ENCODE assay signal across 8 cellular contexts in genomic region chr9:92325269-92325990, GRCh38. TPM values are rescaled to one million over a fixed set of nuclear protein-coding genes. Genes with fewer than 3 reads are reported as not detected.
DNase-seq lines count a peak whose midpoint lies in the region; ATAC-seq, FAIRE-seq and TF ChIP-seq lines count a peak whose summit lies in the region.

Gene CENPP (plus strand): TSS chr9:92325953.
Gene NOL8 (minus strand): TSS chr9:92325350. CDS start chr9:92324161, 1,189 bp downstream.

- H3K36me3 Mint-ChIP-seq in brain = peaks cover 13% of the 10 kb centered on the region

- DNase-seq in A549 (ENCODE audit: low read depth in 1 of 2, low spot score in 1 of 2) (peak; percentile 89 to 91), NCI-H2107 treated with DMSO at 0.1 percent for 48 hours (lab: John Stamatoyannopoulos, UW; ENCODE audit: unreplicated experiment) (peak; percentile 85), UCSD-AML1 (lab: John Stamatoyannopoulos, UW; ENCODE audit: unreplicated experiment) (peak; percentile 91), iPS DF 6.9 (ENCODE audit: low read depth, low spot score) (peak; percentile 50), gastrocnemius medialis (peak; percentile 80 to 85)

- POLR2A ChIA-PET in A549 (lab: Yijun Ruan, JAX) = interaction anchor here (1.1 to 2.2 kb wide), 4 partner anchors 33 to 440 kb away, joined by 3 to 10 read pairs (median 4); partner anchors contain the start of genes BICD2 and IPPK

- ATAC-seq in A549 = peak; percentile 96
- ATAC-seq in GM18858 (IDR thresholded peaks at IDR 0.05; ENCODE audit: unreplicated experiment) = peak; percentile 84
- ATAC-seq in HG03066 (IDR thresholded peaks at IDR 0.05; ENCODE audit: low read depth, unreplicated experiment) = peak; percentile 92
- peak; percentile 98 for ATAC-seq in gastrocnemius medialis

- WGBS in A549 (ENCODE audit: missing lambda C conversion rate) = 1% methylated on average over 44 of the region's 55 CpGs
- WGBS in iPS DF 6.9 (ENCODE audit: insufficient coverage, insufficient read length) = no CpG with 5 or more reads among the region's 55 CpGs

- no peak for TF ChIP-seq EP300 in A549 (IDR thresholded peaks at IDR 0.05)

- CTCF ChIA-PET in A549 (lab: Yijun Ruan, JAX) = interaction anchor here (0.5 to 3.8 kb wide), 10 partner anchors 8 to 1341 kb away, joined by 3 to 21 read pairs (median 3); no protein-coding TSS in a partner anchor

- H3K27me3 ChIP-seq in iPS DF 6.9 (ENCODE audit: control insufficient read depth, insufficient read depth, low read length) (no peaks in the 10 kb centered on the region), gastrocnemius medialis (no peaks in the 10 kb centered on the region)

- peak within 1 kb of the TSS; percentile 97 to 98 (median 97) for H3K4me3 Mint-ChIP-seq in brain

- intact Hi-C loops in gastrocnemius medialis (cut with DNase I; ENCODE audit: low total_unique reads) = loop anchor here (1.0 kb wide), 3 partner anchors 27 to 345 kb away; partner anchors contain the start of genes IARS1 and IPPK

- peaks cover 10% of the 10 kb centered on the region for H3K27me3 Mint-ChIP-seq in brain

- H3K4me3 ChIP-seq in A549 (peak within 1 kb of the TSS; percentile 60), iPS DF 6.9 (ENCODE audit: low read length) (peak within 1 kb of the TSS; percentile 75), gastrocnemius medialis (peak within 1 kb of the TSS; percentile 77 to 95 (median 85))

- TF ChIP-seq POLR2A in A549 (IDR thresholded peaks at IDR 0.05; ENCODE audit: low read length) (peak; percentile 81), gastrocnemius medialis (IDR thresholded peaks at IDR 0.05) (peak in 1 of 2 donors; percentile 67)

- H3K4me2 ChIP-seq in A549 = peak within 1 kb of the TSS; percentile 92

- TF ChIP-seq CTCF in A549 (IDR thresholded peaks at IDR 0.05) (no peak), brain (conservative IDR thresholded peaks at IDR 0.05) (no peak), gastrocnemius medialis (IDR thresholded peaks at IDR 0.05 in 4 of 5, conservative IDR thresholded peaks at IDR 0.05 in 1 of 5) (peak in 1 of 5 experiments; percentile 24)

- H3K27ac ChIP-seq in A549 (peak within 1 kb of the TSS; percentile 98 to 99), iPS DF 6.9 (ENCODE audit: low read length) (no peak within 1 kb of the TSS), gastrocnemius medialis (peak within 1 kb of the TSS; percentile 91 to 98 (median 97))

- in situ Hi-C loops in gastrocnemius medialis (cut with MboI; ENCODE audit: low sequenced_read_pairs in 4 of 4) = loop anchor here in 3 of 4 donors (10.0 to 25.0 kb wide), 3 partner anchors 312 to 462 kb away; partner anchors contain the start of gene IPPK (in 1 of the 3)

- H3K27ac Mint-ChIP-seq in brain = peak within 1 kb of the TSS; percentile 96 to 99 (median 98)

- peaks cover 17% of the 10 kb centered on the region for H3K4me1 ChIP-seq in A549
- no peaks in the 10 kb centered on the region for H3K4me1 ChIP-seq in iPS DF 6.9 (ENCODE audit: control insufficient read depth, insufficient read depth, low read length)
- peaks cover 21 to 31% of the 10 kb centered on the region in 2 donors for H3K4me1 ChIP-seq in gastrocnemius medialis

- peaks cover 0 to 3% (median 0%) of the 10 kb centered on the region in 5 experiments for H3K9me3 Mint-ChIP-seq in brain

- H3K4me1 Mint-ChIP-seq in brain = peaks cover 41% of the 10 kb centered on the region

- TF ChIP-seq RAD21 in A549 (conservative IDR thresholded peaks at IDR 0.05 in 1 of 2, IDR thresholded peaks at IDR 0.05 in 1 of 2) = no peak

- no peak for FAIRE-seq in A549 (lab: Jason Lieb, UNC)

- no peaks in the 10 kb centered on the region for H3K9me3 ChIP-seq in A549
- H3K9me3 ChIP-seq in iPS DF 6.9 (ENCODE audit: control insufficient read depth, insufficient read depth, low read length) = no peaks in the 10 kb centered on the region
- H3K9me3 ChIP-seq in gastrocnemius medialis = no peaks in the 10 kb centered on the region

- H3K36me3 ChIP-seq in iPS DF 6.9 (ENCODE audit: control insufficient read depth, insufficient read depth, low read length) (peaks cover 2% of the 10 kb centered on the region; the same call in 1 of the 2 replicates), gastrocnemius medialis (peaks cover 0 to 28% of the 10 kb centered on the region in 2 donors)

TF ChIP-seq in A549, 52 proteins besides CTCF, POLR2A, EP300 and RAD21 (continues in another document):
- TF ChIP-seq HOXB13 (CRISPR knock-in tag; IDR thresholded peaks at IDR 0.05; ENCODE audit: low read depth) = no peak
- TF ChIP-seq ATOH8 (CRISPR knock-in tag; IDR thresholded peaks at IDR 0.05; ENCODE audit: low read depth) = no peak
- peak; percentile 17 for TF ChIP-seq CHD2 (IDR thresholded peaks at IDR 0.05; ENCODE audit: low read length, partially characterized antibody)
- TF ChIP-seq ZC3H11A (IDR thresholded peaks at IDR 0.05) = no peak
- TF ChIP-seq HEYL (CRISPR knock-in tag; IDR thresholded peaks at IDR 0.05) = no peak
- TF ChIP-seq FOSB (CRISPR knock-in tag; IDR thresholded peaks at IDR 0.05) = no peak
- TF ChIP-seq PBX3 (IDR thresholded peaks at IDR 0.05) = peak; percentile 26; the same call in 1 of the 2 replicates
- TF ChIP-seq SMC3 (IDR thresholded peaks at IDR 0.05) = no peak
- TF ChIP-seq TP53 (CRISPR knock-in tag; IDR thresholded peaks at IDR 0.05) = 0 out of 2 replicates have a peak, but pooled peaks have one; percentile 63
- TF ChIP-seq RCOR1 (IDR thresholded peaks at IDR 0.05; ENCODE audit: low read depth, low read length) = no peak
- no peak for TF ChIP-seq RARB (CRISPR knock-in tag; IDR thresholded peaks at IDR 0.05)
- TF ChIP-seq ZNF302 (CRISPR knock-in tag; IDR thresholded peaks at IDR 0.05) = no peak
- peak; percentile 31; the same call in 1 of the 2 replicates for TF ChIP-seq MAZ (IDR thresholded peaks at IDR 0.05; ENCODE audit: borderline replicate concordance, low read depth, low read length)
- TF ChIP-seq USF2 (IDR thresholded peaks at IDR 0.05) = peak; percentile 93
- no peak for TF ChIP-seq SREBF2 (IDR thresholded peaks at IDR 0.05)
- TF ChIP-seq BHLHE40 (IDR thresholded peaks at IDR 0.05; ENCODE audit: low read depth, low read length) = peak; percentile 54
- no peak for TF ChIP-seq CEBPB (IDR thresholded peaks at IDR 0.05)
- no peak for TF ChIP-seq NFE2L2 (conservative IDR thresholded peaks at IDR 0.05; ENCODE audit: low read length)
- no peak for TF ChIP-seq HOXB5 (CRISPR knock-in tag; IDR thresholded peaks at IDR 0.05)
- TF ChIP-seq FOSL2 (IDR thresholded peaks at IDR 0.05) = no peak
- no peak for TF ChIP-seq FOSL2 (CRISPR knock-in tag; IDR thresholded peaks at IDR 0.05)
- TF ChIP-seq NPAS2 (CRISPR knock-in tag; IDR thresholded peaks at IDR 0.05; ENCODE audit: borderline replicate concordance) = peak; percentile 97
- peak; percentile 87 for TF ChIP-seq GATA3 (IDR thresholded peaks at IDR 0.05; ENCODE audit: borderline replicate concordance)
- TF ChIP-seq ZSCAN20 (CRISPR knock-in tag; IDR thresholded peaks at IDR 0.05) = no peak
- peak; percentile 59 for TF ChIP-seq HDAC2 (IDR thresholded peaks at IDR 0.05)

RNA-seq across cellular contexts. Expression of gene CENPP, which starts in this region (rescaled TPM):
- polyA plus RNA-seq in A549 (2011; rRNA removed) (13.4 and 15.5 TPM in 2 replicates), A549 (2017; fragmentation: RNase III; extraction: RNeasy Plus Mini Kit Qiagen cat#74134 plus additional on column Dnase treatment) (5.5 to 7.2 TPM (median 7.2 TPM) in 3 replicates), brain (ENCODE audit: insufficient read depth, low read depth, low replicate concordance) (11.2 TPM)
- polyA plus RNA-seq in A549 (2012; cell fraction: cytosol; rRNA removed) = 2.8 and 3.4 TPM in 2 replicates
- 3.5 and 3.9 TPM in 2 replicates for polyA plus RNA-seq in A549 (2012; cell fraction: nucleus; rRNA removed)
- 2.9 and 3.8 TPM in 2 replicates for polyA minus RNA-seq in A549 (2011; rRNA and poly(A)+ RNA removed)
- 10 to 100 TPM in 1 of 4 donors, 1 to 10 TPM in 3; 1.8 to 11.5 (median 8.7) TPM for total RNA-seq in gastrocnemius medialis

RNA-seq across cellular contexts. Expression of gene NOL8, which starts in this region (rescaled TPM):
- polyA plus RNA-seq in A549 (2011; rRNA removed) (30.2 and 47.2 TPM in 2 replicates), A549 (2017; fragmentation: RNase III; extraction: RNeasy Plus Mini Kit Qiagen cat#74134 plus additional on column Dnase treatment) (24.4 to 28.5 TPM (median 26.7 TPM) in 3 replicates), brain (ENCODE audit: insufficient read depth, low read depth, low replicate concordance) (8.1 TPM)
- 6.5 and 6.7 TPM in 2 replicates for polyA plus RNA-seq in A549 (2012; cell fraction: cytosol; rRNA removed)
- 6.6 and 8.4 TPM in 2 replicates for polyA plus RNA-seq in A549 (2012; cell fraction: nucleus; rRNA removed)
- 21.4 and 27.7 TPM in 2 replicates for polyA minus RNA-seq in A549 (2011; rRNA and poly(A)+ RNA removed)
- 10 to 100 TPM; 11.5 to 20.2 (median 14.0) TPM for total RNA-seq in gastrocnemius medialis
